In the genomic region with DNA sequence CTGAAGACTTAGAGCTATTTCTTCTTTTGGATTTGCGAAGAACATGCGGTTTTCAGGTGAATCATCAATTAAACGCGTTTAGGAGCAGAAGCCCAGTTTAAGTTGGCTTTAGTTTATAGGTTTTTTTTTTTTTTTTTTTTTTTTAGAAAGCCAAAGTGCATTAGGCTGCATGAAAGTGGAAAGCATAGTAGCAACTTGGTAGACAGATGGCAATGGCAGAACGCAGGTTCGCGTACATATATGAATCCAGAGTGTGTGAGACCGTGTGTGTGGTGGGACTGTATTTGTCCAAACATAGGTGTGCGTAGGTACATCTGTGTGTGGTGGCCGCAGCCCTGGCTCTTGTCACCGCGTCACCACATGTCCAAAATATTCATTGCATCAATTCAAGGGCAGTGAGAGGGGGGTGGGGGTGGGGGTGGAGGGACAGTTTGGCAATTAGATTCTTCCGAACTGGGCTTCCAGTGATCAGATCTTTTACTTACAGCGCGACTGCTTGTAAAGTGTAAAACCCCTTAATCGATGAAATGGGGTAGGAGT, we compare ENCODE assay signal across 7 cellular contexts. TPM values are rescaled to one million over a fixed set of nuclear protein-coding genes. Genes with fewer than 3 reads are reported as not detected.
DNase-seq lines count a peak whose midpoint lies in the region; ATAC-seq and TF ChIP-seq lines count a peak whose summit lies in the region.

No MANE protein-coding gene starts in this region.

- H3K9ac ChIP-seq in MM.1S (ENCODE audit: low read length) (peak overlapping the region; percentile 98), endocrine pancreas (ENCODE audit: control insufficient read depth, insufficient read depth, low read length) (peak overlapping the region; percentile 95)

- H3K4me3 ChIP-seq in MM.1S (ENCODE audit: low read length) = peak overlapping the region; percentile 97
- H3K4me3 ChIP-seq in endocrine pancreas (ENCODE audit: control insufficient read depth, insufficient read depth, low read length) = peak overlapping the region; percentile 95
- H3K4me3 ChIP-seq in thyroid gland (replicated peaks in 1 of 3) = peak overlapping the region; percentile 49 to 69 (median 62)

- H3K4me1 ChIP-seq in MM.1S (ENCODE audit: low read length) (peaks cover 8% of the 10 kb centered on the region; the same call in 1 of the 2 replicates), endocrine pancreas (ENCODE audit: control insufficient read depth, insufficient read depth, low read length) (peaks cover 11% of the 10 kb centered on the region), thyroid gland (peaks cover 9 to 20% of the 10 kb centered on the region in 2 donors)

- H3K9me3 ChIP-seq in MM.1S (replicated peaks; ENCODE audit: insufficient read depth, low read length) (no peaks in the 10 kb centered on the region), endocrine pancreas (ENCODE audit: control insufficient read depth, low read length) (no peaks in the 10 kb centered on the region), thyroid gland (no peaks in the 10 kb centered on the region)

- H3F3A ChIP-seq in MM.1S (ENCODE audit: insufficient read depth, low read length) = peaks cover 32% of the 10 kb centered on the region

- WGBS in thyroid gland, 2 donors = 1% methylated on average over 16 of the region's 16 CpGs

- H2AFZ ChIP-seq in MM.1S (ENCODE audit: low read length) = peak overlapping the region; percentile 81

- H3K79me2 ChIP-seq in MM.1S (ENCODE audit: low read length) = peaks cover 44% of the 10 kb centered on the region

- H3K4me2 ChIP-seq in MM.1S (ENCODE audit: low read depth, low read length) = peak overlapping the region; percentile 95

- H3K36me3 ChIP-seq in MM.1S (replicated peaks; ENCODE audit: insufficient read depth, low read length) (no peaks in the 10 kb centered on the region), endocrine pancreas (ENCODE audit: control insufficient read depth, insufficient read depth, low read length) (no peaks in the 10 kb centered on the region), thyroid gland (no peaks in the 10 kb centered on the region)

- H4K20me1 ChIP-seq in MM.1S (ENCODE audit: insufficient read depth, low read length) = 0 out of 2 replicates have a peak, but pooled peaks cover under 1% of the 10 kb centered on the region

- no peaks in the 10 kb centered on the region for H3K27me3 ChIP-seq in MM.1S (replicated peaks; ENCODE audit: insufficient read depth, low read length)
- H3K27me3 ChIP-seq in endocrine pancreas (ENCODE audit: control insufficient read depth, insufficient read depth, low read length) = no peaks in the 10 kb centered on the region
- H3K27me3 ChIP-seq in thyroid gland = no peaks in the 10 kb centered on the region

- no peak for ATAC-seq in HG03521 (IDR thresholded peaks at IDR 0.05; ENCODE audit: unreplicated experiment)

- 0 out of 2 replicates have a peak, but pooled peaks have one; percentile 4 for TF ChIP-seq CTCF in MM.1S (IDR thresholded peaks at IDR 0.05; ENCODE audit: low read length)
- peak in 1 of 6 experiments; percentile 12 for TF ChIP-seq CTCF in thyroid gland (IDR thresholded peaks at IDR 0.05)

- TF ChIP-seq POLR2A in thyroid gland (IDR thresholded peaks at IDR 0.05) = no peak

- intact Hi-C loops in thyroid gland (cut with DNase I) = loop anchor here (5.0 to 10.0 kb wide), 4 partner anchors 52 to 846 kb away; partner anchors contain the start of genes ABHD18 and MFSD8

- peak; percentile 30 for DNase-seq in GM03348 (ENCODE audit: low spot score)
- peak; percentile 69 for DNase-seq in MM.1S
- DNase-seq in activated CD4-positive, alpha-beta T cell treated with anti-CD3 and anti-CD28 coated beads for 4 hours = peak; percentile 12 to 16
- DNase-seq in midbrain (lab: John Stamatoyannopoulos, UW) = peak; percentile 44
- DNase-seq in thyroid gland = peak; percentile 51 to 55

- peak overlapping the region; percentile 99 for H3K27ac ChIP-seq in MM.1S (ENCODE audit: low read length)
- H3K27ac ChIP-seq in thyroid gland = peak overlapping the region; percentile 90 to 97 (median 96)

- no peaks in the 10 kb centered on the region for H3K9me2 ChIP-seq in MM.1S (replicated peaks; ENCODE audit: insufficient read depth, low read length)

RNA-seq across cellular contexts. Expression of gene JADE1, which starts 0.9 kb away (rescaled TPM):
- total RNA-seq in thyroid gland = 100 to 1,000 TPM in 1 of 4 donors, 10 to 100 TPM in 3; 63.5 to 102 (median 74.4) TPM

Comparison
In these comparisons a context has a peak if more than half of its experiments do, and no peak if none do; other contexts are left out.
1. DNase-seq: peak in every context shown above with its lines; median percentile 69 in MM.1S; 53 in thyroid gland; 44 in midbrain; 30 in GM03348; 14 in activated CD4-positive, alpha-beta T cell treated with anti-CD3 and anti-CD28 coated beads for 4 hours.